Comparison of ENCODE assay signal across 8 cellular contexts in genomic region chr17:5281814-5282638, GRCh38. TPM values are rescaled to one million over a fixed set of nuclear protein-coding genes. Genes with fewer than 3 reads are reported as not detected.
DNase-seq lines count a peak whose midpoint lies in the region; ATAC-seq and TF ChIP-seq lines count a peak whose summit lies in the region.

Gene RABEP1, plus strand, starts transcription at chr17:5282284. Its CDS starts 203 bp downstream, at chr17:5282487.

- H3K4me3 ChIP-seq in WERI-Rb-1 (ENCODE audit: low read depth, low read length), result peak within 1 kb of the TSS; percentile 71
- H3K4me3 ChIP-seq in breast epithelium, result peak within 1 kb of the TSS; percentile 86 to 93 (median 88)
- peak within 1 kb of the TSS; percentile 95 for H3K4me3 ChIP-seq in iPS-20b (ENCODE audit: low read length)
- peak within 1 kb of the TSS; percentile 60 to 81 (median 69) for H3K4me3 ChIP-seq in skin epidermis

- no peak for TF ChIP-seq POLR2A in breast epithelium (IDR thresholded peaks at IDR 0.05)

- H3K36me3 ChIP-seq in WERI-Rb-1 (peaks cover 16% of the 10 kb centered on the region), breast epithelium (no peaks in the 10 kb centered on the region), iPS-20b (ENCODE audit: insufficient read depth, low read depth, low read length) (no peaks in the 10 kb centered on the region)

- peak; percentile 97 for DNase-seq in GM13976 (ENCODE audit: low spot score)
- peak; percentile 60 for DNase-seq in NCI-H2196 (lab: John Stamatoyannopoulos, UW; ENCODE audit: unreplicated experiment)
- DNase-seq in WERI-Rb-1, result peak; percentile 95
- peak; percentile 77 to 94 for DNase-seq in breast epithelium (ENCODE audit: low spot score in 2 of 2)

- no peaks in the 10 kb centered on the region for H3K4me1 ChIP-seq in breast epithelium
- H3K4me1 ChIP-seq in iPS-20b (ENCODE audit: insufficient read depth, low read length), result peaks cover 17% of the 10 kb centered on the region

- ATAC-seq in HG02970 (IDR thresholded peaks at IDR 0.05; ENCODE audit: low FRiP score, unreplicated experiment) (peak; percentile 76), HG03460 (IDR thresholded peaks at IDR 0.05; ENCODE audit: unreplicated experiment) (no peak)

- intact Hi-C loops in breast epithelium (cut with DNase I; ENCODE audit: low total_unique reads), result no loop called here

- H3K27me3 ChIP-seq in WERI-Rb-1 (ENCODE audit: insufficient read depth, low read depth, severe bottlenecking) (no peaks in the 10 kb centered on the region), breast epithelium (no peaks in the 10 kb centered on the region), iPS-20b (ENCODE audit: insufficient read depth, low read length) (peaks cover 4% of the 10 kb centered on the region; the same call in 1 of the 2 replicates)

- peak within 1 kb of the TSS; percentile 85; the same call in 1 of the 2 replicates for H3K9ac ChIP-seq in iPS-20b (ENCODE audit: low read depth, low read length)

- in situ Hi-C loops in GM13976 (cut with MboI; ENCODE audit: low sequenced_read_pairs, unreplicated experiment), result no loop called here

- H3K27ac ChIP-seq in WERI-Rb-1 (peak within 1 kb of the TSS; percentile 96), breast epithelium (peak within 1 kb of the TSS; percentile 86 to 96), iPS-20b (ENCODE audit: low read length) (no peak within 1 kb of the TSS), skin epidermis (peak within 1 kb of the TSS; percentile 74 to 96 (median 87))

- no peaks in the 10 kb centered on the region for H3K9me3 ChIP-seq in WERI-Rb-1 (ENCODE audit: severe bottlenecking)
- no peaks in the 10 kb centered on the region for H3K9me3 ChIP-seq in breast epithelium
- H3K9me3 ChIP-seq in iPS-20b (ENCODE audit: insufficient read depth, low read depth, low read length), result no peaks in the 10 kb centered on the region

- TF ChIP-seq CTCF in GM13976 (IDR thresholded peaks at IDR 0.05; ENCODE audit: borderline replicate concordance, control extremely low read depth, extremely low read depth, insufficient read depth, missing control alignments) (no peak), WERI-Rb-1 (IDR thresholded peaks at IDR 0.05; ENCODE audit: low read depth, low read length) (0 out of 2 replicates have a peak, but pooled peaks have one; percentile 14), breast epithelium (IDR thresholded peaks at IDR 0.05) (peak in 1 of 3 donors; percentile 25)

RNA-seq across cellular contexts. Expression of gene RABEP1, which starts in this region (rescaled TPM):
- 10 to 100 TPM; 50.4 to 88.7 (median 73.7) TPM for total RNA-seq in breast epithelium
